ENCODE assay signal across 22 cellular contexts in genomic region chr17:39138416-39139136, GRCh38. TPM values are rescaled to one million over a fixed set of nuclear protein-coding genes. Genes with fewer than 3 reads are reported as not detected.
DNase-seq lines count a peak whose midpoint lies in the region; ATAC-seq and TF ChIP-seq lines count a peak whose summit lies in the region.
"Had no signal": no experiment of that assay in that cellular context is flagged by ENCODE, and none has a peak within 500 bp of the region (broad histone marks: within the 10 kb centered on the region; RNA-seq: fewer than 3 reads in every experiment).

No MANE protein-coding gene starts in this region.

- peaks cover 0 to 14% (median 2%) of the 10 kb centered on the region in 3 donors for H3K36me3 Mint-ChIP-seq in CD8-positive, alpha-beta memory T cell
- H3K36me3 Mint-ChIP-seq in chondrocyte (ENCODE audit: low read depth): peaks cover 1% of the 10 kb centered on the region
- H3K36me3 Mint-ChIP-seq: activated naive CD4-positive, alpha-beta T cell treated with anti-CD3 and anti-CD28 coated beads, Interleukin-2, amount 10 ng/mL, durations not matched to agents 7 days and 5 days; CD4-positive, alpha-beta memory T cell; stimulated activated memory B cell treated with anti-CD40 and anti-IgM and Interleukin-4, amounts not matched to agents 10 μg/mL and 1 μg/mL and 100 μg/mL, for 72 hours had no signal

- no peaks in the 10 kb centered on the region for H3K36me3 ChIP-seq in CD8-positive, alpha-beta memory T cell (ENCODE audit: insufficient read depth, low read length)
- no peaks in the 10 kb centered on the region for H3K36me3 ChIP-seq in RWPE2 (ENCODE audit: low read depth)
- H3K36me3 ChIP-seq in osteoblast (ENCODE audit: insufficient read depth, low read length): no peaks in the 10 kb centered on the region
- H3K36me3 ChIP-seq in MG63: no peaks in the 10 kb centered on the region
- H3K36me3 ChIP-seq: colonic mucosa had no signal

- no peak for DNase-seq in CD8-positive, alpha-beta memory T cell
- DNase-seq in RWPE2 (ENCODE audit: low spot score) (no peak), chondrocyte (ENCODE audit: low spot score) (no peak), osteoblast (ENCODE audit: insufficient read length, low spot score, missing footprints) (peak; percentile 73), MG63 (no peak), GM10266 (ENCODE audit: extremely low spot score) (no peak)
- DNase-seq: activated B cell treated with CpG ODN at 0.5 μM for 24 hours; activated CD4-positive, alpha-beta memory T cell treated with anti-CD3 and anti-CD28 coated beads, Interleukin-2, amount 10 ng/mL, durations not matched to agents 7 days and 5 days; activated naive CD4-positive, alpha-beta T cell treated with anti-CD3 and anti-CD28 coated beads, Interleukin-2, amount 10 ng/mL, durations not matched to agents 7 days and 5 days; activated T-cell treated with anti-CD3 and anti-CD28 coated beads, Interleukin-2, amount 50 U/mL, for 24 hours; CD4-positive, alpha-beta memory T cell; colonic mucosa; NCI-H1417; NCI-H2171; NCI-H526 treated with DMSO at 0.1 percent for 48 hours; SIG-M5; testis had no signal

- H3K4me3 ChIP-seq in CD8-positive, alpha-beta memory T cell (ENCODE audit: low read length): no peak overlapping the region
- H3K4me3 ChIP-seq in RWPE2 (ENCODE audit: severe bottlenecking): no peak overlapping the region
- no peak overlapping the region for H3K4me3 ChIP-seq in osteoblast (ENCODE audit: insufficient read depth, low read length)
- no peak overlapping the region for H3K4me3 ChIP-seq in MG63
- H3K4me3 ChIP-seq: colonic mucosa, testis had no signal

- H3K4me1 Mint-ChIP-seq in CD8-positive, alpha-beta memory T cell: peaks cover 0 to 5% (median 0%) of the 10 kb centered on the region in 3 donors
- peaks cover 47% of the 10 kb centered on the region for H3K4me1 Mint-ChIP-seq in chondrocyte (ENCODE audit: low read depth)
- H3K4me1 Mint-ChIP-seq: activated B cell treated with CpG ODN at 0.5 μM for 24 hours; activated CD4-positive, alpha-beta memory T cell treated with anti-CD3 and anti-CD28 coated beads, Interleukin-2, amount 10 ng/mL, durations not matched to agents 7 days and 5 days; activated naive CD4-positive, alpha-beta T cell treated with anti-CD3 and anti-CD28 coated beads, Interleukin-2, amount 10 ng/mL, durations not matched to agents 7 days and 5 days; CD4-positive, alpha-beta memory T cell had no signal

- no peaks in the 10 kb centered on the region for H3K27me3 Mint-ChIP-seq in CD8-positive, alpha-beta memory T cell
- no peaks in the 10 kb centered on the region for H3K27me3 Mint-ChIP-seq in chondrocyte (ENCODE audit: low read depth)
- H3K27me3 Mint-ChIP-seq: activated B cell treated with CpG ODN at 0.5 μM for 24 hours; activated CD4-positive, alpha-beta memory T cell treated with anti-CD3 and anti-CD28 coated beads, Interleukin-2, amount 10 ng/mL, durations not matched to agents 7 days and 5 days; activated T-cell treated with anti-CD3 and anti-CD28 coated beads, Interleukin-2, amount 50 U/mL, for 24 hours; CD4-positive, alpha-beta memory T cell; stimulated activated memory B cell treated with anti-CD40 and anti-IgM and Interleukin-4, amounts not matched to agents 10 μg/mL and 1 μg/mL and 100 μg/mL, for 72 hours had no signal

- peak; percentile 65; the same call in 2 of the 3 replicates for ATAC-seq in RWPE2 (ENCODE audit: low read depth)
- ATAC-seq in GM19324 (IDR thresholded peaks at IDR 0.05; ENCODE audit: low FRiP score, unreplicated experiment): no peak
- no peak for ATAC-seq in GM19328 (IDR thresholded peaks at IDR 0.05; ENCODE audit: unreplicated experiment)

- H3K27me3 ChIP-seq in CD8-positive, alpha-beta memory T cell (ENCODE audit: insufficient read depth, low read length, poor library complexity, severe bottlenecking): no peaks in the 10 kb centered on the region
- H3K27me3 ChIP-seq in RWPE2 (ENCODE audit: insufficient read depth, poor library complexity, severe bottlenecking) (no peaks in the 10 kb centered on the region), osteoblast (ENCODE audit: insufficient read depth, low read length) (no peaks in the 10 kb centered on the region), MG63 (no peaks in the 10 kb centered on the region)
- H3K27me3 ChIP-seq: colonic mucosa, testis had no signal

- no peaks in the 10 kb centered on the region for H3K9me3 Mint-ChIP-seq in CD8-positive, alpha-beta memory T cell
- H3K9me3 Mint-ChIP-seq in chondrocyte (ENCODE audit: low read depth): no peaks in the 10 kb centered on the region
- H3K9me3 Mint-ChIP-seq: activated CD4-positive, alpha-beta memory T cell treated with anti-CD3 and anti-CD28 coated beads, Interleukin-2, amount 10 ng/mL, durations not matched to agents 7 days and 5 days; activated naive CD4-positive, alpha-beta T cell treated with anti-CD3 and anti-CD28 coated beads, Interleukin-2, amount 10 ng/mL, durations not matched to agents 7 days and 5 days; activated T-cell treated with anti-CD3 and anti-CD28 coated beads, Interleukin-2, amount 50 U/mL, for 24 hours; stimulated activated memory B cell treated with anti-CD40 and anti-IgM and Interleukin-4, amounts not matched to agents 10 μg/mL and 1 μg/mL and 100 μg/mL, for 72 hours had no signal

- POLR2A ChIA-PET in CD8-positive, alpha-beta memory T cell (lab: Charles Lee): no interaction called here

- CTCF ChIA-PET in CD8-positive, alpha-beta memory T cell (lab: Charles Lee): interaction anchor here (1.5 to 1.7 kb wide), 2 partner anchors 13 to 15 kb away, joined by 3 to 6 read pairs; partner anchors contain the start of gene PLXDC1

- H3K9me3 ChIP-seq in CD8-positive, alpha-beta memory T cell (ENCODE audit: low read length): no peaks in the 10 kb centered on the region
- H3K9me3 ChIP-seq in RWPE2 (ENCODE audit: severe bottlenecking) (no peaks in the 10 kb centered on the region), osteoblast (ENCODE audit: low read depth, low read length) (no peaks in the 10 kb centered on the region), MG63 (no peaks in the 10 kb centered on the region)
- H3K9me3 ChIP-seq: colonic mucosa, testis had no signal

- H3K4me3 Mint-ChIP-seq in CD8-positive, alpha-beta memory T cell: no peak overlapping the region
- H3K4me3 Mint-ChIP-seq in chondrocyte (ENCODE audit: unreplicated experiment): peak overlapping the region; percentile 30
- H3K4me3 Mint-ChIP-seq: activated B cell treated with CpG ODN at 0.5 μM for 24 hours; activated CD4-positive, alpha-beta memory T cell treated with anti-CD3 and anti-CD28 coated beads, Interleukin-2, amount 10 ng/mL, durations not matched to agents 7 days and 5 days; activated naive CD4-positive, alpha-beta T cell treated with anti-CD3 and anti-CD28 coated beads, Interleukin-2, amount 10 ng/mL, durations not matched to agents 7 days and 5 days; activated T-cell treated with anti-CD3 and anti-CD28 coated beads, Interleukin-2, amount 50 U/mL, for 24 hours; CD4-positive, alpha-beta memory T cell; stimulated activated memory B cell treated with anti-CD40 and anti-IgM and Interleukin-4, amounts not matched to agents 10 μg/mL and 1 μg/mL and 100 μg/mL, for 72 hours had no signal

- no peaks in the 10 kb centered on the region for H3K79me2 ChIP-seq in osteoblast (ENCODE audit: insufficient read depth, low read length)

- no peak overlapping the region for H3K27ac ChIP-seq in CD8-positive, alpha-beta memory T cell (ENCODE audit: low read depth, low read length)
- H3K27ac ChIP-seq in RWPE2 (ENCODE audit: poor library complexity, severe bottlenecking): peak overlapping the region; percentile 19
- H3K27ac ChIP-seq in osteoblast (ENCODE audit: low read depth, low read length): peak overlapping the region; percentile 70
- H3K27ac ChIP-seq: colonic mucosa, testis had no signal

- peak overlapping the region; percentile 30 for H3K4me2 ChIP-seq in osteoblast (ENCODE audit: insufficient read depth, low read length)

- TF ChIP-seq CTCF in RWPE2 (IDR thresholded peaks at IDR 0.05; ENCODE audit: poor library complexity, severe bottlenecking): no peak
- TF ChIP-seq CTCF in chondrocyte (IDR thresholded peaks at IDR 0.05): peak; percentile 19
- TF ChIP-seq CTCF in osteoblast (IDR thresholded peaks at IDR 0.05; ENCODE audit: extremely low read depth, low read depth, low read length): no peak
- no peak for TF ChIP-seq CTCF in GM10266 (IDR thresholded peaks at IDR 0.05; ENCODE audit: control insufficient read depth, insufficient read depth, low read depth, missing control alignments)

- H2AFZ ChIP-seq in osteoblast (ENCODE audit: low read length): peak overlapping the region; percentile 58

- H3K27ac Mint-ChIP-seq in CD8-positive, alpha-beta memory T cell: peak overlapping the region in 5 of 8 donors; percentile 10 to 66 (median 58)
- H3K27ac Mint-ChIP-seq in chondrocyte (ENCODE audit: unreplicated experiment): peak overlapping the region; percentile 91
- H3K27ac Mint-ChIP-seq: activated B cell treated with CpG ODN at 0.5 μM for 24 hours; activated CD4-positive, alpha-beta memory T cell treated with anti-CD3 and anti-CD28 coated beads, Interleukin-2, amount 10 ng/mL, durations not matched to agents 7 days and 5 days; activated naive CD4-positive, alpha-beta T cell treated with anti-CD3 and anti-CD28 coated beads, Interleukin-2, amount 10 ng/mL, durations not matched to agents 7 days and 5 days; activated T-cell treated with anti-CD3 and anti-CD28 coated beads, Interleukin-2, amount 50 U/mL, for 24 hours; stimulated activated memory B cell treated with anti-CD40 and anti-IgM and Interleukin-4, amounts not matched to agents 10 μg/mL and 1 μg/mL and 100 μg/mL, for 72 hours had no signal

- H4K20me1 ChIP-seq in osteoblast (ENCODE audit: insufficient read depth, low read length): no peaks in the 10 kb centered on the region

- no peaks in the 10 kb centered on the region for H3K4me1 ChIP-seq in CD8-positive, alpha-beta memory T cell (ENCODE audit: insufficient read depth, low read length)
- H3K4me1 ChIP-seq in RWPE2 (ENCODE audit: insufficient read depth, poor library complexity, severe bottlenecking) (peaks cover 11% of the 10 kb centered on the region), osteoblast (ENCODE audit: insufficient read depth, low read length) (peaks cover 18% of the 10 kb centered on the region)
- H3K4me1 ChIP-seq: colonic mucosa, testis had no signal

RNA-seq across cellular contexts. Expression of gene PLXDC1, which starts 12.9 kb away (rescaled TPM):
- total RNA-seq in CD8-positive, alpha-beta memory T cell: 1 to 10 TPM; 2.5 to 2.9 TPM
- 10.3 TPM for polyA plus RNA-seq in CD8-positive, alpha-beta memory T cell
- 11.1 to 40.5 TPM (median 37.4 TPM) in 3 replicates for total RNA-seq in chondrocyte
- total RNA-seq in osteoblast: 2.9 and 3.8 TPM in 2 replicates
- total RNA-seq in MG63 (2014; rRNA removed; shearing (Covaris generic); ENCODE audit: low replicate concordance): not detected in 2 replicates
- total RNA-seq: activated B cell treated with CpG ODN at 0.5 μM for 24 hours, renal cortical epithelial cell had no signal

RNA-seq across cellular contexts. Expression of gene ARL5C, which starts 27.4 kb away (rescaled TPM):
- total RNA-seq in CD8-positive, alpha-beta memory T cell: not detected
- polyA plus RNA-seq in CD8-positive, alpha-beta memory T cell: not detected
- total RNA-seq in chondrocyte (0.25 TPM in 1 of 3 replicates, not detected in the others), osteoblast (not detected in 2 replicates)
- total RNA-seq in MG63 (2014; rRNA removed; shearing (Covaris generic); ENCODE audit: low replicate concordance): not detected in 2 replicates
- total RNA-seq: activated B cell treated with CpG ODN at 0.5 μM for 24 hours; CD4-positive, alpha-beta memory T cell; colonic mucosa; renal cortical epithelial cell; T-helper 2 cell treated with Interferon-gamma antibody and Interleukin-4, amounts not matched to agents 100 ng/mL and 5 ng/mL, for 36 hours; testis had no signal
- polyA plus RNA-seq: CD4-positive, alpha-beta memory T cell had no signal

RNA-seq across cellular contexts. Expression of gene CACNB1, which starts 58.9 kb away (rescaled TPM):
- total RNA-seq in CD8-positive, alpha-beta memory T cell: 10 to 100 TPM; 10.6 to 12.3 TPM
- 2.7 TPM for polyA plus RNA-seq in CD8-positive, alpha-beta memory T cell
- total RNA-seq in chondrocyte (22.6 to 25.5 TPM (median 24.1 TPM) in 3 replicates), osteoblast (5.8 and 7.4 TPM in 2 replicates)
- 2.2 and 2.4 TPM in 2 replicates for total RNA-seq in MG63 (2014; rRNA removed; shearing (Covaris generic); ENCODE audit: low replicate concordance)
